ENCODE assay signal across 8 cellular contexts in genomic region chr2:111898703-111899514, GRCh38. TPM values are rescaled to one million over a fixed set of nuclear protein-coding genes. Genes with fewer than 3 reads are reported as not detected.
DNase-seq lines count a peak whose midpoint lies in the region; ATAC-seq and TF ChIP-seq lines count a peak whose summit lies in the region.

No MANE protein-coding gene starts in this region.

- WGBS in liver, result under 1% methylated on average over 70 of the region's 70 CpGs

- H3K9ac ChIP-seq in liver (ENCODE audit: low read depth in 1 of 2, low read length in 2 of 2) (peak overlapping the region; percentile 24 to 58), stomach smooth muscle (ENCODE audit: low read length in 2 of 2) (peak overlapping the region; percentile 68 to 72)

- H3K4me3 Mint-ChIP-seq in MCF 10A (ENCODE audit: unreplicated experiment), result peak overlapping the region; percentile 74

- intact Hi-C loops in MCF 10A (cut with micrococcal nuclease), result loop anchor here (1.0 kb wide), 1 partner anchor 149 kb away; no protein-coding TSS in a partner anchor

- H3K27me3 Mint-ChIP-seq in MCF 10A (ENCODE audit: insufficient read depth, unreplicated experiment), result peaks cover 32% of the 10 kb centered on the region

- H3K4me3 ChIP-seq in Peyer's patch, result peak overlapping the region; percentile 60 to 94 (median 75)
- H3K4me3 ChIP-seq in liver (ENCODE audit: low read depth in 1 of 3, low read length in 3 of 3), result peak overlapping the region; percentile 68 to 94 (median 77)
- H3K4me3 ChIP-seq in stomach smooth muscle (ENCODE audit: low read length in 2 of 2), result peak overlapping the region; percentile 78 to 86

- H3K9me3 ChIP-seq in Peyer's patch, result no peaks in the 10 kb centered on the region
- H3K9me3 ChIP-seq in liver (ENCODE audit: control insufficient read depth in 4 of 4, low read length in 3 of 4), result no peaks in the 10 kb centered on the region
- H3K9me3 ChIP-seq in stomach smooth muscle (ENCODE audit: control insufficient read depth in 2 of 2, low read length in 2 of 2), result no peaks in the 10 kb centered on the region

- ATAC-seq in GM19467 (IDR thresholded peaks at IDR 0.05; ENCODE audit: unreplicated experiment), result no peak

- BruUV-seq in MCF 10A (replicated peaks; lab: Mats Ljungman, UMichigan), result no TSS peak

- no peak overlapping the region for H3K27ac Mint-ChIP-seq in MCF 10A (ENCODE audit: low read depth, unreplicated experiment)

- POLR2A ChIA-PET in MCF 10A (lab: Yijun Ruan, JAX), result interaction anchor here (0.7 kb wide), 1 partner anchor 1032 kb away, joined by 3 read pairs; no protein-coding TSS in a partner anchor

- H3K9me3 Mint-ChIP-seq in MCF 10A (ENCODE audit: unreplicated experiment), result no peaks in the 10 kb centered on the region

- CTCF ChIA-PET in MCF 10A (lab: Yijun Ruan, JAX), result interaction anchor here (0.6 to 5.8 kb wide), 3 partner anchors 11 to 150 kb away, joined by 4 to 39 read pairs (median 25); no protein-coding TSS in a partner anchor

- no peaks in the 10 kb centered on the region for H3K36me3 Mint-ChIP-seq in MCF 10A (ENCODE audit: insufficient read depth, unreplicated experiment)

- H3K27ac ChIP-seq in Peyer's patch, result peak overlapping the region; percentile 64 to 84 (median 76)
- H3K27ac ChIP-seq in liver (ENCODE audit: low read depth in 1 of 2, low read length in 2 of 2), result peak overlapping the region; percentile 84 to 88
- peak overlapping the region; percentile 64 for H3K27ac ChIP-seq in stomach smooth muscle (ENCODE audit: low read length)

- TF ChIP-seq RAD21 in liver (IDR thresholded peaks at IDR 0.05), result no peak

- peaks cover 0 to 25% (median 10%) of the 10 kb centered on the region in 4 donors for H3K4me1 ChIP-seq in Peyer's patch
- H3K4me1 ChIP-seq in liver (ENCODE audit: control insufficient read depth in 4 of 4, insufficient read depth in 4 of 4, low read length in 3 of 4), result peaks cover 2 to 29% (median 24%) of the 10 kb centered on the region in 4 donors
- peaks cover 19% of the 10 kb centered on the region for H3K4me1 ChIP-seq in stomach smooth muscle (ENCODE audit: control insufficient read depth, insufficient read depth, low read length)

- DNase-seq in NCI-H748 (lab: John Stamatoyannopoulos, UW; ENCODE audit: unreplicated experiment) (peak; percentile 45), NCI-H748 treated with DMSO at 0.1 percent for 48 hours (lab: John Stamatoyannopoulos, UW) (no peak), Peyer's patch (peak in 2 of 3 donors; percentile 57 to 61), MCF 10A (ENCODE audit: unreplicated experiment) (no peak), NCI-H774 (lab: John Stamatoyannopoulos, UW) (no peak)

- H3K4me1 Mint-ChIP-seq in MCF 10A (ENCODE audit: insufficient read depth, unreplicated experiment), result peaks cover 19% of the 10 kb centered on the region

- no peaks in the 10 kb centered on the region for H3K36me3 ChIP-seq in Peyer's patch
- no peaks in the 10 kb centered on the region for H3K36me3 ChIP-seq in liver (ENCODE audit: control insufficient read depth in 4 of 4, insufficient read depth in 3 of 4, low read depth in 1 of 4, low read length in 3 of 4)
- H3K36me3 ChIP-seq in stomach smooth muscle (ENCODE audit: control insufficient read depth in 2 of 2, insufficient read depth in 2 of 2, low read length in 2 of 2), result no peaks in the 10 kb centered on the region

- TF ChIP-seq POLR2A in Peyer's patch (IDR thresholded peaks at IDR 0.05), result no peak

- H3K27me3 ChIP-seq in Peyer's patch (no peaks in the 10 kb centered on the region), liver (ENCODE audit: control insufficient read depth in 4 of 4, insufficient read depth in 4 of 4, low read length in 3 of 4) (no peaks in the 10 kb centered on the region), stomach smooth muscle (ENCODE audit: control insufficient read depth in 1 of 2, insufficient read depth in 2 of 2, low read length in 2 of 2) (no peaks in the 10 kb centered on the region)

- TF ChIP-seq CTCF in Peyer's patch (IDR thresholded peaks at IDR 0.05) (peak in 1 of 6 experiments; percentile 4), MCF 10A (IDR thresholded peaks at IDR 0.05; ENCODE audit: unreplicated experiment) (no peak), liver (IDR thresholded peaks at IDR 0.05; ENCODE audit: low read depth, low read length, missing input control) (no peak)

TF ChIP-seq in liver, 16 proteins besides CTCF, POLR2A, EP300 and RAD21:
- TF ChIP-seq ZBTB33 (IDR thresholded peaks at IDR 0.05), result no peak
- TF ChIP-seq YY1 (IDR thresholded peaks at IDR 0.05), result peak; percentile 18
- TF ChIP-seq SP1 (IDR thresholded peaks at IDR 0.05), result no peak
- no peak for TF ChIP-seq HNF4A (conservative IDR thresholded peaks at IDR 0.05)

RNA-seq across cellular contexts. Expression of gene MERTK, which starts 0.5 kb away (rescaled TPM):
- 10 to 100 TPM in 2 of 4 donors, 1 to 10 TPM in 2; 8.6 to 56.9 (median 18.5) TPM for total RNA-seq in Peyer's patch
- 0.19 and 0.49 TPM in 2 replicates for total RNA-seq in MCF 10A (2022)
- 10 to 100 TPM in 1 of 2 donors, 1 to 10 TPM in 1; 9.0 to 34.1 TPM for total RNA-seq in liver
- 1 to 10 TPM; 6.3 to 7.4 TPM for polyA plus RNA-seq in liver

RNA-seq across cellular contexts. Expression of gene ANAPC1, which starts 14.9 kb away (rescaled TPM):
- total RNA-seq in Peyer's patch, result 100 to 1,000 TPM in 1 of 4 donors, 10 to 100 TPM in 3; 26.3 to 173 (median 52.5) TPM
- total RNA-seq in MCF 10A (2022), result 48.8 and 66.1 TPM in 2 replicates
- total RNA-seq in liver, result 10 to 100 TPM; 32.4 to 36.9 TPM
- polyA plus RNA-seq in liver, result 1 to 10 TPM; 3.5 to 6.3 TPM

Comparison
In these comparisons a context has a peak if more than half of its experiments do, and no peak if none do; other contexts are left out.
1. DNase-seq: peak in NCI-H748 (single experiment) and Peyer's patch (2 of 3); none in NCI-H748 treated with DMSO at 0.1 percent for 48 hours (single experiment), MCF 10A (single experiment) and NCI-H774 (single experiment).
2. Peak in every context shown above with its lines, with median percentiles within 50 percentile points of each other: H3K27ac ChIP-seq and H3K4me3 ChIP-seq.